Comparison of ENCODE assay signal across 21 cellular contexts in the genomic region with DNA sequence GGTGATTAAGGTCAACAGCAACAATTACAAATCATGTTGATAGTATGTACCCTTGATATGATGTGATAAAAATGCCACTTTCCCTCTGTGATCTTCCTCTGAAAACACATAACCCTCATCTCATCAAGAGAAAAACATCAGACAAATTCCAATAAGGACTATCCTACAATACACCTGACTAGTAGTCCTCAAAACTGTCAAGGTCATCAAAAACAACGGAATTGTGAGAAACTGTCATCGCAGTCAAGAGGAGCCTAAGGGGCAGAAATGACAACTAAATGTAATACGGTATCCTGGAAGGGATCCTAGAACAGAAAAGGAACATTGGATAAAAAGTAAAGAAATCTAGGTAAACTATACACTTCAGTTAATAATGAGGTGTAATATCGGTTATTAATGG. TPM values are rescaled to one million over a fixed set of nuclear protein-coding genes. Genes with fewer than 3 reads are reported as not detected.
DNase-seq lines count a peak whose midpoint lies in the region; ATAC-seq, FAIRE-seq and TF ChIP-seq lines count a peak whose summit lies in the region.
"Had no signal": no experiment of that assay in that cellular context is flagged by ENCODE, and none has a peak within 500 bp of the region (broad histone marks: within the 10 kb centered on the region; RNA-seq: fewer than 3 reads in every experiment).

No MANE protein-coding gene starts in this region.

- H3K4me3 ChIP-seq in HepG2 (replicated peaks in 1 of 3; ENCODE audit: insufficient read depth in 1 of 3, low read depth in 2 of 3, low read length in 3 of 3), result no peak overlapping the region
- H3K4me3 ChIP-seq in right lobe of liver, result no peak overlapping the region
- no peak overlapping the region for H3K4me3 ChIP-seq in ovary
- no peak overlapping the region for H3K4me3 ChIP-seq in foreskin fibroblast (ENCODE audit: low read depth in 1 of 2, low read length in 2 of 2)
- H3K4me3 ChIP-seq: BLaER1, GM12878, GM23248 had no signal

- no peak for DNase-seq in HepG2 (ENCODE audit: low spot score)
- no peak for DNase-seq in right lobe of liver
- no peak for DNase-seq in putamen (ENCODE audit: low spot score)
- DNase-seq in OCI-M1 (lab: John Stamatoyannopoulos, UW), result no peak
- no peak for DNase-seq in ovary
- DNase-seq in foreskin fibroblast, result no peak
- DNase-seq: Calu3; CD4-positive, alpha-beta memory T cell; DMS79 treated with DMSO at 0.1 percent for 48 hours; EL; GM23248; HCEC 1CT had no signal

- no peak overlapping the region for H3K9ac ChIP-seq in HepG2 (ENCODE audit: insufficient read depth, low read depth, low read length)
- H3K9ac ChIP-seq: BLaER1, GM23248 had no signal

- peaks cover 69 to 73% (median 72%) of the 10 kb centered on the region in 3 donors for H3K4me1 Mint-ChIP-seq in IgD-negative memory B cell

- no peaks in the 10 kb centered on the region for H4K20me1 ChIP-seq in HepG2 (ENCODE audit: insufficient read depth, low read length)
- H4K20me1 ChIP-seq: BLaER1 had no signal

- no peak for TF ChIP-seq POLR2A in HepG2 (IDR thresholded peaks at IDR 0.05; ENCODE audit: insufficient read depth in 1 of 2, low read depth in 2 of 2, low read length in 2 of 2)
- TF ChIP-seq POLR2A in right lobe of liver (IDR thresholded peaks at IDR 0.05), result no peak
- no peak for TF ChIP-seq POLR2A in ovary (IDR thresholded peaks at IDR 0.05)

- ATAC-seq in HepG2 (no peak), right lobe of liver (no peak)
- ATAC-seq: GM12878 had no signal

- peaks cover 8% of the 10 kb centered on the region; the same call in 1 of the 2 replicates for H3K9me3 ChIP-seq in HepG2 (ENCODE audit: low read length)
- no peaks in the 10 kb centered on the region for H3K9me3 ChIP-seq in right lobe of liver
- H3K9me3 ChIP-seq in ovary, result peaks cover 0 to 3% of the 10 kb centered on the region in 2 donors

- peaks cover 14% of the 10 kb centered on the region for H3K36me3 Mint-ChIP-seq in IgD-negative memory B cell
- H3K36me3 Mint-ChIP-seq: CD14-positive monocyte had no signal

- H3K4me3 Mint-ChIP-seq in IgD-negative memory B cell, result peak overlapping the region in 1 of 4 donors; percentile 21
- H3K4me3 Mint-ChIP-seq: CD14-positive monocyte; CD4-positive, alpha-beta memory T cell had no signal

- H2AFZ ChIP-seq in HepG2 (ENCODE audit: low read length), result no peak overlapping the region
- H2AFZ ChIP-seq: GM23248 had no signal

- FAIRE-seq in HepG2 (lab: Jason Lieb, UNC), result no peak
- FAIRE-seq: GM12878, GM19239, H54 had no signal

- TF ChIP-seq RAD21 in HepG2 (CRISPR knock-in tag; IDR thresholded peaks at IDR 0.05), result no peak

- intact Hi-C loops in HepG2 (cut with micrococcal nuclease; ENCODE audit: unreplicated experiment) (no loop called here), right lobe of liver (cut with DNase I) (no loop called here), ovary (cut with DNase I) (no loop called here)

- in situ Hi-C loops in HepG2 (cut with HindIII; ENCODE audit: extremely low pct_ligation_motif_present, low pct_unique_long_range_greater_than_20kb), result no loop called here

- H3K27ac Mint-ChIP-seq in IgD-negative memory B cell, result peak overlapping the region in 2 of 3 donors; percentile 25 to 41
- H3K27ac Mint-ChIP-seq: CD14-positive monocyte; CD4-positive, alpha-beta memory T cell had no signal

- peaks cover 55% of the 10 kb centered on the region for H3K79me2 ChIP-seq in HepG2 (ENCODE audit: insufficient read depth, low read length)

- H3K27me3 ChIP-seq in HepG2 (ENCODE audit: control insufficient read depth in 1 of 2, insufficient read depth in 2 of 2, low read length in 2 of 2), result no peaks in the 10 kb centered on the region
- no peaks in the 10 kb centered on the region for H3K27me3 ChIP-seq in right lobe of liver
- H3K27me3 ChIP-seq in ovary, result no peaks in the 10 kb centered on the region
- H3K27me3 ChIP-seq: BLaER1 had no signal

- BruUV-seq in HepG2 (replicated peaks; lab: Mats Ljungman, UMichigan), result no TSS peak

- no peak overlapping the region for H3K4me2 ChIP-seq in HepG2 (ENCODE audit: low read depth, low read length)
- H3K4me2 ChIP-seq: BLaER1 had no signal

- H3K27ac ChIP-seq in HepG2 (ENCODE audit: extremely low read length, insufficient read depth, low read length), result no peak overlapping the region
- H3K27ac ChIP-seq in right lobe of liver, result no peak overlapping the region
- peak overlapping the region; percentile 67; the same call in 1 of the 2 replicates for H3K27ac ChIP-seq in VCaP
- no peak overlapping the region for H3K27ac ChIP-seq in ovary
- H3K27ac ChIP-seq: 22Rv1, BLaER1, GM23248 had no signal

- WGBS in HepG2 (ENCODE audit: low lambda C conversion rate), result 99% methylated on average over 4 of the region's 4 CpGs
- 89% methylated on average over 4 of the region's 4 CpGs for WGBS in right lobe of liver (ENCODE audit: insufficient coverage, low coverage, low lambda C conversion rate, missing lambda C conversion rate)
- WGBS in ovary, 3 donors, result 73 to 93% (median 84%) methylated on average over 4 of the region's 4 CpGs

- peaks cover 76% of the 10 kb centered on the region for H3K4me1 ChIP-seq in HepG2 (ENCODE audit: insufficient read depth, low read length)
- H3K4me1 ChIP-seq in right lobe of liver, result peaks cover 0 to 6% (median 0%) of the 10 kb centered on the region in 4 donors
- peaks cover 5% of the 10 kb centered on the region for H3K4me1 ChIP-seq in ovary (ENCODE audit: insufficient read depth)

- H3K9me3 Mint-ChIP-seq in IgD-negative memory B cell, result peaks cover 0 to 8% (median 5%) of the 10 kb centered on the region in 3 donors

- TF ChIP-seq CTCF in HepG2 (CRISPR knock-in tag; IDR thresholded peaks at IDR 0.05), result no peak
- no peak for TF ChIP-seq CTCF in right lobe of liver (IDR thresholded peaks at IDR 0.05)
- no peak for TF ChIP-seq CTCF in VCaP (conservative IDR thresholded peaks at IDR 0.05)
- no peak for TF ChIP-seq CTCF in ovary (IDR thresholded peaks at IDR 0.05)
- TF ChIP-seq CTCF in foreskin fibroblast (IDR thresholded peaks at IDR 0.05; ENCODE audit: low read depth, low read length), result no peak

- TF ChIP-seq EP300 in HepG2 (IDR thresholded peaks at IDR 0.05; ENCODE audit: low read depth in 2 of 2, low read length in 2 of 2), result no peak
- no peak for TF ChIP-seq EP300 in HepG2 (CRISPR knock-in tag; IDR thresholded peaks at IDR 0.05; ENCODE audit: borderline replicate concordance)
- no peak for TF ChIP-seq EP300 in ovary (IDR thresholded peaks at IDR 0.05)

- POLR2A ChIA-PET in HepG2 (lab: Yijun Ruan, JAX), result no interaction called here

- CTCF ChIA-PET in HepG2 (lab: Yijun Ruan, JAX; ENCODE audit: low intra/inter-chr PET ratio, low total read pairs), result no interaction called here

- H3K36me3 ChIP-seq in HepG2 (replicated peaks in 1 of 2; ENCODE audit: control insufficient read depth in 1 of 2, insufficient read depth in 2 of 2, low read length in 2 of 2), result no peaks in the 10 kb centered on the region
- H3K36me3 ChIP-seq in right lobe of liver, result no peaks in the 10 kb centered on the region
- H3K36me3 ChIP-seq in ovary, result no peaks in the 10 kb centered on the region
- H3K36me3 ChIP-seq: BLaER1 had no signal

- peaks cover 1% of the 10 kb centered on the region for H3K27me3 Mint-ChIP-seq in IgD-negative memory B cell
- H3K27me3 Mint-ChIP-seq: CD4-positive, alpha-beta memory T cell had no signal

RNA-seq across cellular contexts. Expression of a gene that starts 59.2 kb away (rescaled TPM):
- 10.3 and 10.4 TPM in 2 replicates for total RNA-seq in HepG2 (2016; rRNA removed; fragmentation: Illumina TruSeq; extraction: Trizol)
- 15.7 and 16.3 TPM in 2 replicates for total RNA-seq in HepG2 (2016; cell fraction: cytosol; rRNA removed; fragmentation: Illumina TruSeq; extraction: Trizol; ENCODE audit: low read depth)
- total RNA-seq in HepG2 (2016; cell fraction: insoluble cytoplasmic fraction; rRNA removed; fragmentation: Illumina TruSeq; extraction: Trizol), result 9.3 and 10.1 TPM in 2 replicates
- 10.0 and 10.5 TPM in 2 replicates for total RNA-seq in HepG2 (2016; cell fraction: membrane; rRNA removed; fragmentation: Illumina TruSeq; extraction: Trizol)
- total RNA-seq in HepG2 (2016; cell fraction: nucleus; rRNA removed; fragmentation: Illumina TruSeq; extraction: Trizol), result 13.6 and 13.9 TPM in 2 replicates
- polyA plus RNA-seq in HepG2 (2011; rRNA removed), result 19.5 and 28.6 TPM in 2 replicates
- 15.3 and 24.4 TPM in 2 replicates for polyA plus RNA-seq in HepG2 (2011; cell fraction: cytosol; rRNA removed)
- polyA plus RNA-seq in HepG2 (2011; cell fraction: nucleus; rRNA removed), result 25.7 and 37.4 TPM in 2 replicates
- polyA plus RNA-seq in HepG2 (2012), result 15.1 and 15.2 TPM in 2 replicates
- 3.0 and 3.8 TPM in 2 replicates for polyA plus RNA-seq in HepG2 (2016; cell fraction: cytosol; fragmentation: Illumina TruSeq; extraction: Trizol; ENCODE audit: low read depth)
- polyA plus RNA-seq in HepG2 (2016; cell fraction: insoluble cytoplasmic fraction; fragmentation: Illumina TruSeq; extraction: Trizol; ENCODE audit: low read depth), result 9.7 and 12.3 TPM in 2 replicates
- polyA plus RNA-seq in HepG2 (2016; cell fraction: membrane; fragmentation: Illumina TruSeq; extraction: Trizol; ENCODE audit: low read depth), result 5.5 and 5.6 TPM in 2 replicates
- polyA plus RNA-seq in HepG2 (2016; cell fraction: nucleus; fragmentation: Illumina TruSeq; extraction: Trizol; ENCODE audit: insufficient read depth, low read depth), result 8.8 and 10.8 TPM in 2 replicates
- polyA minus RNA-seq in HepG2 (2011; rRNA and poly(A)+ RNA removed; ENCODE audit: low replicate concordance), result 52.4 and 58.7 TPM in 2 replicates
- polyA minus RNA-seq in HepG2 (2011; cell fraction: cytosol; rRNA and poly(A)+ RNA removed), result 23.8 and 35.0 TPM in 2 replicates
- polyA minus RNA-seq in HepG2 (2011; cell fraction: nucleus; rRNA and poly(A)+ RNA removed), result 44.6 and 59.5 TPM in 2 replicates
- 10 to 100 TPM in 1 of 6 experiments, 1 to 10 TPM in 5; 2.2 to 13.0 (median 3.7) TPM for total RNA-seq in right lobe of liver
- polyA plus RNA-seq in IgD-negative memory B cell, result 126 TPM
- 10 to 100 TPM in 5 of 7 donors, 1 to 10 TPM in 2; 8.6 to 36.6 (median 11.4) TPM for total RNA-seq in ovary
- 1 to 10 TPM; 2.5 to 8.5 TPM for polyA plus RNA-seq in ovary
- total RNA-seq: CD4-positive, alpha-beta memory T cell had no signal
- polyA plus RNA-seq: CD14-positive monocyte had no signal

RNA-seq across cellular contexts. Expression of a gene that starts 59.7 kb away (rescaled TPM):
- total RNA-seq in HepG2 (2016; rRNA removed; fragmentation: Illumina TruSeq; extraction: Trizol) (0.55 and 0.66 TPM in 2 replicates), right lobe of liver (under 1 TPM in 5 of 6 experiments, not detected in 1; 0.06 to 0.39 (median 0.13) TPM), ovary (1 to 10 TPM in 4 of 7 donors, under 1 TPM in 3; 0.36 to 1.6 (median 1.1) TPM)
- not detected in 2 replicates for total RNA-seq in HepG2 (2016; cell fraction: cytosol; rRNA removed; fragmentation: Illumina TruSeq; extraction: Trizol; ENCODE audit: low read depth)
- 0.54 TPM in 2 replicates for total RNA-seq in HepG2 (2016; cell fraction: insoluble cytoplasmic fraction; rRNA removed; fragmentation: Illumina TruSeq; extraction: Trizol)
- 0.28 and 0.53 TPM in 2 replicates for total RNA-seq in HepG2 (2016; cell fraction: membrane; rRNA removed; fragmentation: Illumina TruSeq; extraction: Trizol)
- total RNA-seq in HepG2 (2016; cell fraction: nucleus; rRNA removed; fragmentation: Illumina TruSeq; extraction: Trizol), result 0.63 and 1.2 TPM in 2 replicates
- polyA plus RNA-seq in HepG2 (2011; rRNA removed) (0.51 and 0.73 TPM in 2 replicates), IgD-negative memory B cell (27.7 TPM), ovary (1 to 10 TPM in 1 of 2 donors, under 1 TPM in 1; 0.28 to 1.1 TPM)
- polyA plus RNA-seq in HepG2 (2011; cell fraction: cytosol; rRNA removed), result 0.31 and 0.36 TPM in 2 replicates
- polyA plus RNA-seq in HepG2 (2011; cell fraction: nucleus; rRNA removed), result 0.37 and 0.59 TPM in 2 replicates
- 0.23 and 0.52 TPM in 2 replicates for polyA plus RNA-seq in HepG2 (2012)
- not detected in 2 replicates for polyA plus RNA-seq in HepG2 (2016; cell fraction: cytosol; fragmentation: Illumina TruSeq; extraction: Trizol; ENCODE audit: low read depth)
- polyA plus RNA-seq in HepG2 (2016; cell fraction: insoluble cytoplasmic fraction; fragmentation: Illumina TruSeq; extraction: Trizol; ENCODE audit: low read depth), result 0.76 and 0.84 TPM in 2 replicates
- 0.13 and 0.15 TPM in 2 replicates for polyA plus RNA-seq in HepG2 (2016; cell fraction: membrane; fragmentation: Illumina TruSeq; extraction: Trizol; ENCODE audit: low read depth)
- 0.71 and 1.2 TPM in 2 replicates for polyA plus RNA-seq in HepG2 (2016; cell fraction: nucleus; fragmentation: Illumina TruSeq; extraction: Trizol; ENCODE audit: insufficient read depth, low read depth)
- polyA minus RNA-seq in HepG2 (2011; rRNA and poly(A)+ RNA removed; ENCODE audit: low replicate concordance), result 2.4 and 7.7 TPM in 2 replicates
- 0.53 TPM in 1 of 2 replicates, not detected in the other for polyA minus RNA-seq in HepG2 (2011; cell fraction: cytosol; rRNA and poly(A)+ RNA removed)
- 2.4 and 3.1 TPM in 2 replicates for polyA minus RNA-seq in HepG2 (2011; cell fraction: nucleus; rRNA and poly(A)+ RNA removed)
- total RNA-seq: A673; CD4-positive, alpha-beta memory T cell; GM12878 had no signal
- polyA plus RNA-seq: CD14-positive monocyte, GM12878 had no signal
